ENCODE assay signal across 8 cellular contexts in genomic region chr3:113606539-113607218, GRCh38.
DNase-seq lines count a peak whose midpoint lies in the region; ATAC-seq and TF ChIP-seq lines count a peak whose summit lies in the region.

No MANE protein-coding gene starts in this region.

- no peak for TF ChIP-seq CTCF in GM13976 (IDR thresholded peaks at IDR 0.05; ENCODE audit: borderline replicate concordance, control extremely low read depth, extremely low read depth, insufficient read depth, missing control alignments)
- no peak for TF ChIP-seq CTCF in upper lobe of right lung (IDR thresholded peaks at IDR 0.05)
- no peak for TF ChIP-seq CTCF in chondrocyte (IDR thresholded peaks at IDR 0.05)

- H3K36me3 Mint-ChIP-seq in activated naive CD8-positive, alpha-beta T cell = peaks cover 16% of the 10 kb centered on the region
- H3K36me3 Mint-ChIP-seq in chondrocyte (ENCODE audit: low read depth) = no peaks in the 10 kb centered on the region

- no peaks in the 10 kb centered on the region for H3K9me3 Mint-ChIP-seq in activated naive CD8-positive, alpha-beta T cell (ENCODE audit: low read depth)
- no peaks in the 10 kb centered on the region for H3K9me3 Mint-ChIP-seq in chondrocyte (ENCODE audit: low read depth)

- ATAC-seq in GM21825 (IDR thresholded peaks at IDR 0.05; ENCODE audit: unreplicated experiment) = peak; percentile 99
- peak; percentile 47 for ATAC-seq in upper lobe of right lung

- H3K4me1 ChIP-seq in upper lobe of right lung = no peaks in the 10 kb centered on the region

- no peak overlapping the region for H3K27ac ChIP-seq in upper lobe of right lung

- no peaks in the 10 kb centered on the region for H3K36me3 ChIP-seq in upper lobe of right lung

- H3K4me1 Mint-ChIP-seq in activated naive CD8-positive, alpha-beta T cell (ENCODE audit: low read depth) = peaks cover 28% of the 10 kb centered on the region
- H3K4me1 Mint-ChIP-seq in chondrocyte (ENCODE audit: low read depth) = no peaks in the 10 kb centered on the region

- in situ Hi-C loops in GM13976 (cut with MboI; ENCODE audit: low sequenced_read_pairs, unreplicated experiment) = no loop called here

- peak; percentile 67 for DNase-seq in GM13976 (ENCODE audit: low spot score)
- peak; percentile 98 to 99 for DNase-seq in Kasumi-1 (lab: John Stamatoyannopoulos, UW)
- DNase-seq in upper lobe of right lung = no peak
- no peak for DNase-seq in HPDE6-E6E7 (ENCODE audit: extremely low spot score)
- DNase-seq in GM03348 (ENCODE audit: low spot score) = no peak
- DNase-seq in chondrocyte (ENCODE audit: low spot score) = no peak

- intact Hi-C loops in upper lobe of right lung (cut with DNase I) = no loop called here

- peak overlapping the region; percentile 43 for H3K4me3 Mint-ChIP-seq in activated naive CD8-positive, alpha-beta T cell
- no peak overlapping the region for H3K4me3 Mint-ChIP-seq in chondrocyte (ENCODE audit: unreplicated experiment)

- H3K27ac Mint-ChIP-seq in activated naive CD8-positive, alpha-beta T cell = peak overlapping the region; percentile 38
- H3K27ac Mint-ChIP-seq in chondrocyte (ENCODE audit: unreplicated experiment) = no peak overlapping the region

- H3K27me3 Mint-ChIP-seq in activated naive CD8-positive, alpha-beta T cell = no peaks in the 10 kb centered on the region
- H3K27me3 Mint-ChIP-seq in chondrocyte (ENCODE audit: low read depth) = peaks cover 12% of the 10 kb centered on the region

- H3K27me3 ChIP-seq in upper lobe of right lung = no peaks in the 10 kb centered on the region

- H3K4me3 ChIP-seq in upper lobe of right lung = no peak overlapping the region

- H3K9me3 ChIP-seq in upper lobe of right lung = no peaks in the 10 kb centered on the region

Comparison
In these comparisons a context has a peak if more than half of its experiments do, and no peak if none do; other contexts are left out.
1. DNase-seq: peak in GM13976 (single experiment) and Kasumi-1 (2 of 2); none in upper lobe of right lung (single experiment), HPDE6-E6E7 (single experiment), GM03348 (single experiment) and chondrocyte (single experiment).